ENCODE assay signal across 8 cellular contexts in genomic region chr11:67648140-67648795, GRCh38. TPM values are rescaled to one million over a fixed set of nuclear protein-coding genes. Genes with fewer than 3 reads are reported as not detected.
DNase-seq lines count a peak whose midpoint lies in the region; ATAC-seq, FAIRE-seq and TF ChIP-seq lines count a peak whose summit lies in the region.
"Had no signal": no experiment of that assay in that cellular context is flagged by ENCODE, and none has a peak within 500 bp of the region (broad histone marks: within the 10 kb centered on the region; RNA-seq: fewer than 3 reads in every experiment).

No MANE protein-coding gene starts in this region.

- H4K20me1 ChIP-seq in OCI-LY3 (ENCODE audit: insufficient read depth, low read length), result no peaks in the 10 kb centered on the region

- no peak overlapping the region for H3K4me3 ChIP-seq in HEK293 (ENCODE audit: low read depth, low read length)
- H3K4me3 ChIP-seq in OCI-LY3 (ENCODE audit: low read length), result no peak overlapping the region
- no peak overlapping the region for H3K4me3 ChIP-seq in small intestine (ENCODE audit: low read depth in 1 of 2, low read length in 2 of 2)
- H3K4me3 ChIP-seq: lung had no signal

- peak overlapping the region; percentile 78 for H3K4me2 ChIP-seq in OCI-LY3 (ENCODE audit: low read length)

- POLR2A ChIA-PET in HEK293 (lab: Yijun Ruan, JAX), result no interaction called here

- no peaks in the 10 kb centered on the region for H3K4me1 ChIP-seq in HEK293 (ENCODE audit: control insufficient read depth, insufficient read depth, low read length)
- H3K4me1 ChIP-seq in OCI-LY3 (ENCODE audit: low read length), result peaks cover 49% of the 10 kb centered on the region
- H3K4me1 ChIP-seq in small intestine (ENCODE audit: control insufficient read depth in 2 of 2, insufficient read depth in 1 of 2, low read depth in 1 of 2, low read length in 1 of 2), result peaks cover 2 to 6% of the 10 kb centered on the region in 2 donors

- WGBS in small intestine, 3 donors, result 38 to 60% (median 47%) methylated on average over 11 to 12 of the region's 12 CpGs

- H3K79me2 ChIP-seq in OCI-LY3 (ENCODE audit: low read length), result no peaks in the 10 kb centered on the region

- H3K27me3 Mint-ChIP-seq in activated naive CD8-positive, alpha-beta T cell, result no peaks in the 10 kb centered on the region

- H3K36me3 ChIP-seq in HEK293 (ENCODE audit: control insufficient read depth in 2 of 2, insufficient read depth in 1 of 2, low read length in 2 of 2) (no peaks in the 10 kb centered on the region), OCI-LY3 (replicated peaks; ENCODE audit: low read depth, low read length) (no peaks in the 10 kb centered on the region), small intestine (ENCODE audit: control insufficient read depth in 2 of 2, insufficient read depth in 2 of 2, low read length in 2 of 2) (no peaks in the 10 kb centered on the region)

- no peak for FAIRE-seq in small intestine (lab: Jason Lieb, UNC)

- CTCF ChIA-PET in HEK293 (lab: Yijun Ruan, JAX), result interaction anchor here (0.6 to 1.0 kb wide), 3 partner anchors 8 to 82 kb away, joined by 3 read pairs; no protein-coding TSS in a partner anchor

- no peak for ATAC-seq in GM21515 (IDR thresholded peaks at IDR 0.05; ENCODE audit: unreplicated experiment)

- TF ChIP-seq CTCF in GM12873 (IDR thresholded peaks at IDR 0.05; ENCODE audit: insufficient read depth, low read depth, low read length, missing control alignments) (peak; percentile 82), HEK293 (tag by site-specific recombination; IDR thresholded peaks at IDR 0.05) (no peak), OCI-LY3 (IDR thresholded peaks at IDR 0.05; ENCODE audit: low read depth, low read length) (peak; percentile 93)

- H3K36me3 Mint-ChIP-seq in activated naive CD8-positive, alpha-beta T cell, result no peaks in the 10 kb centered on the region

- H3K27me3 ChIP-seq in OCI-LY3 (ENCODE audit: low read depth, low read length) (peaks cover 16% of the 10 kb centered on the region), small intestine (ENCODE audit: control insufficient read depth in 2 of 2, insufficient read depth in 2 of 2, low read length in 2 of 2) (peaks cover 0 to 1% of the 10 kb centered on the region in 2 donors)

- H3K9me3 ChIP-seq in HEK293 (ENCODE audit: control insufficient read depth, insufficient read depth, low read depth, low read length) (no peaks in the 10 kb centered on the region), OCI-LY3 (ENCODE audit: insufficient read depth, low read length) (no peaks in the 10 kb centered on the region), small intestine (ENCODE audit: control insufficient read depth, low read depth) (no peaks in the 10 kb centered on the region)

- no peak overlapping the region for H3K27ac ChIP-seq in HEK293 (ENCODE audit: extremely low read depth, low read depth, low read length)
- H3K27ac ChIP-seq in OCI-LY3 (ENCODE audit: low read length), result peak overlapping the region; percentile 31
- H3K27ac ChIP-seq in small intestine (ENCODE audit: low read depth in 1 of 2, low read length in 1 of 2), result peak overlapping the region in 1 of 2 donors; percentile 82

- DNase-seq in small intestine, result peak; percentile 73
- no peak for DNase-seq in NCI-H187 treated with DMSO at 0.1 percent for 48 hours (lab: John Stamatoyannopoulos, UW)

- no peak overlapping the region for H3K27ac Mint-ChIP-seq in activated naive CD8-positive, alpha-beta T cell

- H3K4me3 Mint-ChIP-seq in activated naive CD8-positive, alpha-beta T cell, result peak overlapping the region; percentile 32

- peaks cover 38% of the 10 kb centered on the region for H3K4me1 Mint-ChIP-seq in activated naive CD8-positive, alpha-beta T cell (ENCODE audit: low read depth)

- H3K9ac ChIP-seq in OCI-LY3 (ENCODE audit: low read length), result no peak overlapping the region

- H2AFZ ChIP-seq in OCI-LY3 (ENCODE audit: low read depth, low read length), result peak overlapping the region; percentile 10; the same call in 1 of the 2 replicates

- H3K9me3 Mint-ChIP-seq in activated naive CD8-positive, alpha-beta T cell (ENCODE audit: low read depth), result no peaks in the 10 kb centered on the region

TF ChIP-seq in HEK293, 187 proteins besides CTCF, POLR2A, EP300 and RAD21:
- peak; percentile 78 for TF ChIP-seq GLIS1 (tag by site-specific recombination; IDR thresholded peaks at IDR 0.05)
- no peak for TF ChIP-seq ZNF24 (tag by site-specific recombination; IDR thresholded peaks at IDR 0.05)
- TF ChIP-seq ZNF19 (tag by site-specific recombination; IDR thresholded peaks at IDR 0.05; ENCODE audit: low read depth), result no peak
- TF ChIP-seq ZNF664 (tag by site-specific recombination; IDR thresholded peaks at IDR 0.05), result no peak
- TF ChIP-seq OSR2 (tag by site-specific recombination; IDR thresholded peaks at IDR 0.05), result no peak
- no peak for TF ChIP-seq BCL11B (tag by site-specific recombination; IDR thresholded peaks at IDR 0.05; ENCODE audit: low read depth)
- TF ChIP-seq ZIC2 (tag by site-specific recombination; IDR thresholded peaks at IDR 0.05), result peak; percentile 90
- TF ChIP-seq ZNF140 (tag by site-specific recombination; IDR thresholded peaks at IDR 0.05), result no peak
- no peak for TF ChIP-seq ZNF391 (tag by site-specific recombination; IDR thresholded peaks at IDR 0.05; ENCODE audit: borderline replicate concordance, low read depth)
- no peak for TF ChIP-seq ZNF2 (tag by site-specific recombination; IDR thresholded peaks at IDR 0.05)
- no peak for TF ChIP-seq REPIN1 (tag by site-specific recombination; IDR thresholded peaks at IDR 0.05; ENCODE audit: low read depth)
- no peak for TF ChIP-seq ZNF184 (tag by site-specific recombination; IDR thresholded peaks at IDR 0.05)
- TF ChIP-seq ZNF747 (tag by site-specific recombination; IDR thresholded peaks at IDR 0.05), result no peak
- no peak for TF ChIP-seq ZNF610 (tag by site-specific recombination; IDR thresholded peaks at IDR 0.05; ENCODE audit: borderline replicate concordance)

RNA-seq across cellular contexts. Expression of gene ACY3, which starts 2.3 kb away (rescaled TPM):
- 100 to 1,000 TPM in 2 of 3 donors, 10 to 100 TPM in 1; 36.6 to 271 (median 161) TPM for polyA plus RNA-seq in small intestine

RNA-seq across cellular contexts. Expression of gene TBX10, which starts 8.7 kb away (rescaled TPM):
- polyA plus RNA-seq in small intestine, result 10 to 100 TPM; 14.4 to 69.4 (median 41.4) TPM
- polyA plus RNA-seq: lung had no signal

RNA-seq across cellular contexts. Expression of gene NUDT8, which starts 18.5 kb away (rescaled TPM):
- polyA plus RNA-seq in small intestine, result 10 to 100 TPM; 38.9 to 67.1 (median 52.4) TPM

RNA-seq across cellular contexts. Expression of gene ALDH3B2, which starts 26.2 kb away (rescaled TPM):
- polyA plus RNA-seq in small intestine, result under 1 TPM in 1 of 3 donors, not detected in 2; 0.12 TPM

RNA-seq across cellular contexts. Expression of gene NDUFV1, which starts 41.5 kb away (rescaled TPM):
- polyA plus RNA-seq in small intestine, result 100 to 1,000 TPM; 234 to 361 (median 264) TPM
